ENCODE assay signal across 11 cellular contexts in genomic region chr3:143442761-143443477, GRCh38.
DNase-seq lines count a peak whose midpoint lies in the region; ATAC-seq and TF ChIP-seq lines count a peak whose summit lies in the region.
"Had no signal": no experiment of that assay in that cellular context is flagged by ENCODE, and none has a peak within 500 bp of the region (broad histone marks: within the 10 kb centered on the region; RNA-seq: fewer than 3 reads in every experiment).

No MANE protein-coding gene starts in this region.

- no peaks in the 10 kb centered on the region for H3K27me3 ChIP-seq in gastrocnemius medialis

- H3K4me3 ChIP-seq in gastrocnemius medialis, result no peak overlapping the region

- DNase-seq in activated CD4-positive, alpha-beta memory T cell treated with anti-CD3 and anti-CD28 coated beads for 36 hours, result peak; percentile 21
- DNase-seq in activated CD4-positive, alpha-beta memory T cell treated with anti-CD3 and anti-CD28 coated beads, Interleukin-2, amount 10 ng/mL, durations not matched to agents 7 days and 5 days, result no peak
- DNase-seq in OCI-M1 (lab: John Stamatoyannopoulos, UW) (peak; percentile 83), epithelial cell of prostate (ENCODE audit: low read depth, low spot score) (no peak), gastrocnemius medialis (no peak), activated gamma-delta T cell (lab: John Stamatoyannopoulos, UW) (no peak), NCI-H146 treated with DMSO at 0.1 percent for 48 hours (lab: John Stamatoyannopoulos, UW; ENCODE audit: unreplicated experiment) (no peak)
- DNase-seq: naive B cell had no signal

- no peak for TF ChIP-seq CTCF in gastrocnemius medialis (IDR thresholded peaks at IDR 0.05 in 4 of 5, conservative IDR thresholded peaks at IDR 0.05 in 1 of 5)

- no peaks in the 10 kb centered on the region for H3K36me3 Mint-ChIP-seq in activated CD4-positive, alpha-beta memory T cell treated with anti-CD3 and anti-CD28 coated beads for 36 hours
- H3K36me3 Mint-ChIP-seq in activated CD4-positive, alpha-beta memory T cell treated with anti-CD3 and anti-CD28 coated beads, Interleukin-2, amount 10 ng/mL, durations not matched to agents 7 days and 5 days (ENCODE audit: low read depth), result peaks cover 5% of the 10 kb centered on the region

- CTCF ChIA-PET in activated CD4-positive, alpha-beta memory T cell treated with anti-CD3 and anti-CD28 coated beads for 36 hours (lab: Charles Lee), result interaction anchor here (1.3 kb wide), 1 partner anchor 9 kb away, joined by 5 read pairs; no protein-coding TSS in a partner anchor
- CTCF ChIA-PET in activated CD4-positive, alpha-beta memory T cell treated with anti-CD3 and anti-CD28 coated beads, Interleukin-2, amount 10 ng/mL, durations not matched to agents 7 days and 5 days (lab: Charles Lee), result no interaction called here

- H3K36me3 ChIP-seq in gastrocnemius medialis, result no peaks in the 10 kb centered on the region

- H3K27ac ChIP-seq in epithelial cell of prostate (peak overlapping the region; percentile 90), gastrocnemius medialis (peak overlapping the region; percentile 32 to 43 (median 37))

- no peaks in the 10 kb centered on the region for H3K9me3 Mint-ChIP-seq in activated CD4-positive, alpha-beta memory T cell treated with anti-CD3 and anti-CD28 coated beads for 36 hours
- no peaks in the 10 kb centered on the region for H3K9me3 Mint-ChIP-seq in activated CD4-positive, alpha-beta memory T cell treated with anti-CD3 and anti-CD28 coated beads, Interleukin-2, amount 10 ng/mL, durations not matched to agents 7 days and 5 days
- H3K9me3 Mint-ChIP-seq: activated T-helper 2 cell treated with anti-CD3 and anti-CD28 coated beads, Interferon-gamma antibody, Interleukin-2, Interleukin-4, amounts not matched to agents 10 μg/mL and 5 μg/mL and 100 μg/mL, durations not matched to agents 14 hours and 24 hours and 36 hours; stimulated activated memory B cell treated with anti-CD40 and anti-IgM and Interleukin-4, amounts not matched to agents 10 μg/mL and 1 μg/mL and 100 μg/mL, for 72 hours had no signal

- no peak overlapping the region for H3K4me3 Mint-ChIP-seq in activated CD4-positive, alpha-beta memory T cell treated with anti-CD3 and anti-CD28 coated beads for 36 hours
- H3K4me3 Mint-ChIP-seq in activated CD4-positive, alpha-beta memory T cell treated with anti-CD3 and anti-CD28 coated beads, Interleukin-2, amount 10 ng/mL, durations not matched to agents 7 days and 5 days, result no peak overlapping the region
- H3K4me3 Mint-ChIP-seq: stimulated activated memory B cell treated with anti-CD40 and anti-IgM and Interleukin-4, amounts not matched to agents 10 μg/mL and 1 μg/mL and 100 μg/mL, for 72 hours had no signal

- intact Hi-C loops in activated CD4-positive, alpha-beta memory T cell treated with anti-CD3 and anti-CD28 coated beads for 36 hours (cut with micrococcal nuclease), result loop anchor here (1.0 to 10.0 kb wide), 2 partner anchors 278 to 392 kb away; no protein-coding TSS in a partner anchor
- intact Hi-C loops in gastrocnemius medialis (cut with DNase I; ENCODE audit: low total_unique reads), result no loop called here

- H3K4me1 Mint-ChIP-seq in activated CD4-positive, alpha-beta memory T cell treated with anti-CD3 and anti-CD28 coated beads for 36 hours (ENCODE audit: low read depth), result peaks cover 29% of the 10 kb centered on the region
- H3K4me1 Mint-ChIP-seq in activated CD4-positive, alpha-beta memory T cell treated with anti-CD3 and anti-CD28 coated beads, Interleukin-2, amount 10 ng/mL, durations not matched to agents 7 days and 5 days, result peaks cover 26% of the 10 kb centered on the region

- H3K4me1 ChIP-seq in gastrocnemius medialis, result peaks cover 3 to 6% of the 10 kb centered on the region in 2 donors

- ATAC-seq in gastrocnemius medialis, result no peak
- no peak for ATAC-seq in GM19463 (IDR thresholded peaks at IDR 0.05; ENCODE audit: unreplicated experiment)
- ATAC-seq: stimulated activated memory B cell treated with anti-CD40 and anti-IgM and Interleukin-4, amounts not matched to agents 10 μg/mL and 1 μg/mL and 100 μg/mL, for 72 hours had no signal

- H3K27me3 Mint-ChIP-seq in activated CD4-positive, alpha-beta memory T cell treated with anti-CD3 and anti-CD28 coated beads for 36 hours, result no peaks in the 10 kb centered on the region
- no peaks in the 10 kb centered on the region for H3K27me3 Mint-ChIP-seq in activated CD4-positive, alpha-beta memory T cell treated with anti-CD3 and anti-CD28 coated beads, Interleukin-2, amount 10 ng/mL, durations not matched to agents 7 days and 5 days
- H3K27me3 Mint-ChIP-seq: naive B cell; stimulated activated memory B cell treated with anti-CD40 and anti-IgM and Interleukin-4, amounts not matched to agents 10 μg/mL and 1 μg/mL and 100 μg/mL, for 72 hours had no signal

- POLR2A ChIA-PET in activated CD4-positive, alpha-beta memory T cell treated with anti-CD3 and anti-CD28 coated beads for 36 hours (lab: Charles Lee), result no interaction called here
- POLR2A ChIA-PET in activated CD4-positive, alpha-beta memory T cell treated with anti-CD3 and anti-CD28 coated beads, Interleukin-2, amount 10 ng/mL, durations not matched to agents 7 days and 5 days (lab: Charles Lee), result interaction anchor here (1.3 kb wide), 1 partner anchor 529 kb away, joined by 4 read pairs; no protein-coding TSS in a partner anchor

- in situ Hi-C loops in gastrocnemius medialis (cut with MboI; ENCODE audit: low sequenced_read_pairs in 4 of 4), result no loop called here

- H3K9me3 ChIP-seq in gastrocnemius medialis, result no peaks in the 10 kb centered on the region

- TF ChIP-seq POLR2A in gastrocnemius medialis (IDR thresholded peaks at IDR 0.05), result no peak

- no peak overlapping the region for H3K27ac Mint-ChIP-seq in activated CD4-positive, alpha-beta memory T cell treated with anti-CD3 and anti-CD28 coated beads for 36 hours
- H3K27ac Mint-ChIP-seq in activated CD4-positive, alpha-beta memory T cell treated with anti-CD3 and anti-CD28 coated beads, Interleukin-2, amount 10 ng/mL, durations not matched to agents 7 days and 5 days, result no peak overlapping the region
- H3K27ac Mint-ChIP-seq: activated T-helper 2 cell treated with anti-CD3 and anti-CD28 coated beads, Interferon-gamma antibody, Interleukin-2, Interleukin-4, amounts not matched to agents 10 μg/mL and 5 μg/mL and 100 μg/mL, durations not matched to agents 14 hours and 24 hours and 36 hours; stimulated activated memory B cell treated with anti-CD40 and anti-IgM and Interleukin-4, amounts not matched to agents 10 μg/mL and 1 μg/mL and 100 μg/mL, for 72 hours had no signal

Comparison
In these comparisons a context has a peak if more than half of its experiments do, and no peak if none do; other contexts are left out.
1. DNase-seq: peak in activated CD4-positive, alpha-beta memory T cell treated with anti-CD3 and anti-CD28 coated beads for 36 hours (single experiment) and OCI-M1 (single experiment); none in activated CD4-positive, alpha-beta memory T cell treated with anti-CD3 and anti-CD28 coated beads, Interleukin-2, amount 10 ng/mL, durations not matched to agents 7 days and 5 days (single experiment), epithelial cell of prostate (single experiment), gastrocnemius medialis (0 of 2), activated gamma-delta T cell (single experiment) and NCI-H146 treated with DMSO at 0.1 percent for 48 hours (single experiment).